In the genomic region with DNA sequence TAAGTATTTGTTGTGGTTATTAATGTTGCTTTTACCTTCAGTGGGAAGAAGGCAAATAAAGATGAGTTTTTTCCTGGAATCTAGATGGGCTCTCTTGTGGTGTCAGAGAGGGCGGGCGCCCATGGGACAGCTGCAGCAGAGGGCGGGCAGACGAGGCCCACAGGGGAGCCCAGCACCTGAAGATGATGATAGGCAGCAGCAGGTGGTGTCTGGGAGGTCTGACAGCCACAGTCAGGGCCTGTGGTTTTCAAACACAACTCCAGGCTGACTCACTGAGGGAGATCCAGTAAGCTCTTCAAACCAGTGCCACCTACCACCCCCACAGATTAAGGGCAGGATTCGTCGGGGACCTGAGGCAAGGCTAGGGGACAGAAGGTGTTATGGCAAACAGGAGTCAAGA, we compare ENCODE assay signal across 15 cellular contexts. TPM values are rescaled to one million over a fixed set of nuclear protein-coding genes. Genes with fewer than 3 reads are reported as not detected.
DNase-seq lines count a peak whose midpoint lies in the region; ATAC-seq and TF ChIP-seq lines count a peak whose summit lies in the region.
"Had no signal": no experiment of that assay in that cellular context is flagged by ENCODE, and none has a peak within 500 bp of the region (broad histone marks: within the 10 kb centered on the region; RNA-seq: fewer than 3 reads in every experiment).

No MANE protein-coding gene starts in this region.

- H3K27me3 Mint-ChIP-seq in stimulated activated naive CD8-positive, alpha-beta T cell treated with anti-CD3 and anti-CD28 coated beads, Interleukin-15, amount 100 ng/mL, for 72 hours, result peaks cover 22% of the 10 kb centered on the region

- H3K4me1 Mint-ChIP-seq in stimulated activated naive CD8-positive, alpha-beta T cell treated with anti-CD3 and anti-CD28 coated beads, Interleukin-15, amount 100 ng/mL, for 72 hours, result peaks cover 4% of the 10 kb centered on the region
- H3K4me1 Mint-ChIP-seq: T-cell had no signal

- no peak overlapping the region for H3K4me3 ChIP-seq in epithelial cell of esophagus (ENCODE audit: low read length)
- H3K4me3 ChIP-seq: gastroesophageal sphincter, thoracic aorta had no signal

- no peak overlapping the region for H3K4me3 Mint-ChIP-seq in stimulated activated naive CD8-positive, alpha-beta T cell treated with anti-CD3 and anti-CD28 coated beads, Interleukin-15, amount 100 ng/mL, for 72 hours
- H3K4me3 Mint-ChIP-seq: T-cell had no signal

- TF ChIP-seq CTCF in epithelial cell of esophagus (IDR thresholded peaks at IDR 0.05; ENCODE audit: insufficient read depth, low read depth, low read length, missing control alignments), result no peak
- TF ChIP-seq CTCF in omental fat pad (IDR thresholded peaks at IDR 0.05), result no peak

- no peak for DNase-seq in stimulated activated naive CD8-positive, alpha-beta T cell treated with anti-CD3 and anti-CD28 coated beads, Interleukin-15, Interleukin-2, amounts not matched to agents 100 U/mL and 50 U/mL, for 24 hours
- no peak for DNase-seq in stimulated activated naive CD8-positive, alpha-beta T cell treated with anti-CD3 and anti-CD28 coated beads, Interleukin-15, amount 100 ng/mL, for 72 hours
- peak; percentile 98 for DNase-seq in NCI-H510A treated with DMSO at 0.1 percent for 48 hours (lab: John Stamatoyannopoulos, UW)
- DNase-seq in epithelial cell of esophagus (ENCODE audit: low read depth), result peak; percentile 25
- no peak for DNase-seq in omental fat pad (ENCODE audit: low spot score)
- DNase-seq: activated naive CD4-positive, alpha-beta T cell; BE2C; T-cell had no signal

- H3K27ac Mint-ChIP-seq in stimulated activated naive CD8-positive, alpha-beta T cell treated with anti-CD3 and anti-CD28 coated beads, Interleukin-15, amount 100 ng/mL, for 72 hours, result no peak overlapping the region
- H3K27ac Mint-ChIP-seq: T-cell had no signal

- peaks cover 7 to 8% of the 10 kb centered on the region in 2 donors for H3K9me3 Mint-ChIP-seq in stimulated activated naive CD8-positive, alpha-beta T cell treated with anti-CD3 and anti-CD28 coated beads, Interleukin-15, amount 100 ng/mL, for 72 hours

- peak; percentile 45 for ATAC-seq in stimulated activated naive CD8-positive, alpha-beta T cell treated with anti-CD3 and anti-CD28 coated beads, Interleukin-15, Interleukin-2, amounts not matched to agents 100 U/mL and 50 U/mL, for 24 hours
- no peak for ATAC-seq in stimulated activated naive CD8-positive, alpha-beta T cell treated with anti-CD3 and anti-CD28 coated beads, Interleukin-15, amount 100 ng/mL, for 72 hours
- ATAC-seq in omental fat pad (ENCODE audit: low FRiP score), result no peak
- ATAC-seq in HG03045 (IDR thresholded peaks at IDR 0.05; ENCODE audit: unreplicated experiment), result no peak
- no peak for ATAC-seq in HG03342 (IDR thresholded peaks at IDR 0.05; ENCODE audit: unreplicated experiment)
- ATAC-seq: gastroesophageal sphincter had no signal

RNA-seq across cellular contexts. Expression of a gene that starts 42.8 kb away (rescaled TPM):
- total RNA-seq in omental fat pad, result not detected
- total RNA-seq: gastroesophageal sphincter, H1, liver, osteocyte, thoracic aorta had no signal

Comparison
In these comparisons a context has a peak if more than half of its experiments do, and no peak if none do; other contexts are left out.
1. DNase-seq: peak in NCI-H510A treated with DMSO at 0.1 percent for 48 hours (single experiment) and epithelial cell of esophagus (single experiment); none in stimulated activated naive CD8-positive, alpha-beta T cell treated with anti-CD3 and anti-CD28 coated beads, Interleukin-15, Interleukin-2, amounts not matched to agents 100 U/mL and 50 U/mL, for 24 hours (single experiment), stimulated activated naive CD8-positive, alpha-beta T cell treated with anti-CD3 and anti-CD28 coated beads, Interleukin-15, amount 100 ng/mL, for 72 hours (0 of 2) and omental fat pad (single experiment).